23 cellular contexts compared by ENCODE assay signal in the genomic region with DNA sequence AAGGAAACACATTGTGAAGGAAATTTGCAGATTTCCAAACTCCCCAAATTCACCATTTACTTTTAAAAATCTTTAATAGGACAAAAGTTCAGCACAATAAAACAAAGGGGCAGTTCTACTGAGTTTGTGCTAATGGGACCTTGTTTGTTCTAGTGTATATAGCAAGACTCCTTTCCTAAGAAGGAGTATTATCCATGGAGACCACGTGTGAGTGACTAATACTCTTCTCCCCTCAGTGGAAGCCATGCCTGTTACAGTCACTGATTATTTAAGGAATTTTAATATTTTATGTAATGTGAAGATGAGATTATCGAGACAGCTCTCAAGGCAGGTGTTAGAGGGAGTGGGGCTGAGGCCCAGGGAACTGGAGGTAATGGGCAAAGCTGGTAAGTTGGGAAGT.
"Had no signal": no experiment of that assay in that cellular context is flagged by ENCODE, and none has a peak within 500 bp of the region (broad histone marks: within the 10 kb centered on the region; RNA-seq: fewer than 3 reads in every experiment).

No MANE protein-coding gene starts in this region.

- H3K36me3 ChIP-seq: gastrocnemius medialis, heart right ventricle, neutrophil, thyroid gland, uterus had no signal

- H3K27ac ChIP-seq: gastrocnemius medialis, neutrophil, thyroid gland, uterus had no signal

- DNase-seq: activated CD4-positive, alpha-beta T cell treated with anti-CD3 and anti-CD28 coated beads for 4 hours; activated CD8-positive, alpha-beta T cell treated with anti-CD3 and anti-CD28 coated beads for 36 hours; activated effector memory CD4-positive, alpha-beta T cell treated with anti-CD3 and anti-CD28 coated beads, Interleukin-2, amount 50 U/mL, for 16 hours; activated T-cell treated with anti-CD3 and anti-CD28 coated beads, Interleukin-2, amount 50 U/mL, for 4 hours; amniotic stem cell; central memory CD4-positive, alpha-beta T cell; cortex of kidney; effector memory CD4-positive, alpha-beta T cell; naive B cell; small intestine; stimulated activated CD4-positive, alpha-beta T cell treated with anti-CD3 and anti-CD28 coated beads, Interleukin-4, amount 100 ng/mL, for 4 hours; stimulated activated CD8-positive, alpha-beta memory T cell treated with anti-CD3 and anti-CD28 coated beads, Interleukin-4, amount 100 ng/mL, for 48 hours; stimulated activated naive CD8-positive, alpha-beta T cell treated with anti-CD3 and anti-CD28 coated beads, Interleukin-15, Interleukin-2, amounts not matched to agents 100 U/mL and 50 U/mL, for 24 hours; T-helper 17 cell; uterus had no signal

- H3K9me3 Mint-ChIP-seq: activated CD8-positive, alpha-beta T cell treated with anti-CD3 and anti-CD28 coated beads for 36 hours; activated naive CD4-positive, alpha-beta T cell treated with anti-CD3 and anti-CD28 coated beads, Interleukin-2, amount 50 U/mL, for 72 hours; activated T-cell treated with anti-CD3 and anti-CD28 coated beads, Interleukin-2, amount 50 U/mL, for 4 hours; WTC11 had no signal

- H3K9me3 ChIP-seq: gastrocnemius medialis, heart right ventricle, neutrophil, thyroid gland, uterus had no signal

- H3K4me3 ChIP-seq: gastrocnemius medialis, heart right ventricle, lung, thyroid gland, uterus had no signal

- H3K27ac Mint-ChIP-seq: activated CD8-positive, alpha-beta T cell treated with anti-CD3 and anti-CD28 coated beads for 36 hours; activated naive CD4-positive, alpha-beta T cell treated with anti-CD3 and anti-CD28 coated beads, Interleukin-2, amount 50 U/mL, for 72 hours; progenitor cell of endocrine pancreas; T-helper 17 cell had no signal

- H3K27me3 Mint-ChIP-seq: progenitor cell of endocrine pancreas had no signal

- ATAC-seq: activated CD8-positive, alpha-beta T cell treated with anti-CD3 and anti-CD28 coated beads for 36 hours; activated naive CD4-positive, alpha-beta T cell treated with anti-CD3 and anti-CD28 coated beads, Interleukin-2, amount 50 U/mL, for 72 hours; activated T-cell treated with anti-CD3 and anti-CD28 coated beads, Interleukin-2, amount 50 U/mL, for 4 hours; stimulated activated naive CD8-positive, alpha-beta T cell treated with anti-CD3 and anti-CD28 coated beads, Interleukin-15, Interleukin-2, amounts not matched to agents 100 U/mL and 50 U/mL, for 24 hours; T-helper 17 cell; WTC11 had no signal

- H3K36me3 Mint-ChIP-seq: activated naive CD4-positive, alpha-beta T cell treated with anti-CD3 and anti-CD28 coated beads, Interleukin-2, amount 50 U/mL, for 72 hours; WTC11 had no signal

- H3K4me3 Mint-ChIP-seq: activated CD8-positive, alpha-beta T cell treated with anti-CD3 and anti-CD28 coated beads for 36 hours; activated T-cell treated with anti-CD3 and anti-CD28 coated beads, Interleukin-2, amount 50 U/mL, for 4 hours; T-helper 17 cell had no signal

- H3K27me3 ChIP-seq: gastrocnemius medialis, heart right ventricle, neutrophil, thyroid gland, uterus had no signal

- H3K4me1 ChIP-seq: uterus had no signal
